In the genomic region with DNA sequence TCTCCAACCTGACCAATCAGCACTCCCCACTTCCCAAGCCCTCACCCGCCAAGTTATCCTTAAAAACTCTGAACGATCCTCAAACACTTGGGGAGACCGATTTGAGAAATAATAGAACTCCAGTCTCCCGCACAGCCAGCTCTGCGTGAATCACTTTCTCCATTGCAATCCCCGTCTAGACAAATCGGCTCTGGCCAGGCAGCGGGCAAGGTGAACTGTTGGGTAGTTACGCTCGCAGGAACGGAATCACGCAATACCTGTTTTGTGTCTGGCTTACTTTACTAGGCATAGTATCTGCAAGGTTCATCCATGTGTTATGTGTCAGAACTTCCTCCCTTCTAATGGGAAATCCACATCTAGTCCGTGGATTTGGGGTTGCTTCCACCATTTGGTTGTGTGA, we compare ENCODE assay signal across 26 cellular contexts.
"Had no signal": no experiment of that assay in that cellular context is flagged by ENCODE, and none has a peak within 500 bp of the region (broad histone marks: within the 10 kb centered on the region; RNA-seq: fewer than 3 reads in every experiment).

No MANE protein-coding gene starts in this region.

- H3K4me1 ChIP-seq: left lung, lower lobe of right lung, right lobe of liver, stomach, testis, upper lobe of right lung had no signal

- DNase-seq: hippocampal formation; kidney; left colon; left lung; lower lobe of right lung; mammary epithelial cell; mesendoderm; naive B cell; natural killer cell; nephron progenitor cell; ovary; right lobe of liver; stimulated activated CD4-positive, alpha-beta T cell treated with anti-CD3 and anti-CD28 coated beads, Interleukin-12 subunit alpha, Interleukin-12 subunit beta, amount 100 ng/mL, for 4 hours; stimulated activated CD4-positive, alpha-beta T cell treated with anti-CD3 and anti-CD28 coated beads, Interleukin-15, amount 100 ng/mL, for 24 hours; stimulated activated CD4-positive, alpha-beta T cell treated with anti-CD3 and anti-CD28 coated beads, Interleukin-4, amount 100 ng/mL, for 1 hour; stimulated activated naive B cell treated with anti-CD40 and anti-IgM and Interleukin-4, amounts not matched to agents 10 μg/mL and 1 μg/mL and 100 μg/mL, for 72 hours; stimulated activated naive CD8-positive, alpha-beta T cell treated with anti-CD3 and anti-CD28 coated beads, Interleukin-15, Interleukin-2, amounts not matched to agents 100 U/mL and 50 U/mL, for 24 hours; stomach; testis; thyroid gland; transverse colon; upper lobe of right lung had no signal

- H3K27me3 Mint-ChIP-seq: progenitor cell of endocrine pancreas had no signal

- H3K4me3 ChIP-seq: left lung, lower lobe of right lung, ovary, right atrium auricular region, right lobe of liver, stomach, testis, thyroid gland, transverse colon, upper lobe of right lung had no signal

- H3K27ac ChIP-seq: left lung, lower lobe of right lung, ovary, right atrium auricular region, right lobe of liver, stomach, testis, transverse colon, upper lobe of right lung had no signal

- H3K4me1 Mint-ChIP-seq: naive B cell; natural killer cell; stimulated activated naive B cell treated with anti-CD40 and anti-IgM and Interleukin-4, amounts not matched to agents 10 μg/mL and 1 μg/mL and 100 μg/mL, for 72 hours had no signal

- H3K4me3 Mint-ChIP-seq: mesothelial cell of epicardium; naive B cell; natural killer cell; nephron progenitor cell; stimulated activated naive B cell treated with anti-CD40 and anti-IgM and Interleukin-4, amounts not matched to agents 10 μg/mL and 1 μg/mL and 100 μg/mL, for 72 hours had no signal

- FAIRE-seq: kidney, urothelium cell line had no signal

- H3K9me3 ChIP-seq: left lung, lower lobe of right lung, ovary, right atrium auricular region, right lobe of liver, stomach, testis, thyroid gland, transverse colon, upper lobe of right lung had no signal

- H3K36me3 ChIP-seq: ovary had no signal

- ATAC-seq: left colon; left lung; lower lobe of right lung; natural killer cell; right lobe of liver; stimulated activated naive B cell treated with anti-CD40 and anti-IgM and Interleukin-4, amounts not matched to agents 10 μg/mL and 1 μg/mL and 100 μg/mL, for 72 hours; stimulated activated naive CD8-positive, alpha-beta T cell treated with anti-CD3 and anti-CD28 coated beads, Interleukin-15, Interleukin-2, amounts not matched to agents 100 U/mL and 50 U/mL, for 24 hours; upper lobe of right lung had no signal

- H3K9me3 Mint-ChIP-seq: naive B cell; natural killer cell; stimulated activated naive B cell treated with anti-CD40 and anti-IgM and Interleukin-4, amounts not matched to agents 10 μg/mL and 1 μg/mL and 100 μg/mL, for 72 hours had no signal

- H3K27me3 ChIP-seq: left lung, ovary, right atrium auricular region, right lobe of liver, stomach, testis, thyroid gland, transverse colon, upper lobe of right lung had no signal

- H3K27ac Mint-ChIP-seq: mesothelial cell of epicardium; natural killer cell; nephron progenitor cell; progenitor cell of endocrine pancreas; stimulated activated naive B cell treated with anti-CD40 and anti-IgM and Interleukin-4, amounts not matched to agents 10 μg/mL and 1 μg/mL and 100 μg/mL, for 72 hours had no signal
